ENCODE assay signal across 8 cellular contexts in the genomic region with DNA sequence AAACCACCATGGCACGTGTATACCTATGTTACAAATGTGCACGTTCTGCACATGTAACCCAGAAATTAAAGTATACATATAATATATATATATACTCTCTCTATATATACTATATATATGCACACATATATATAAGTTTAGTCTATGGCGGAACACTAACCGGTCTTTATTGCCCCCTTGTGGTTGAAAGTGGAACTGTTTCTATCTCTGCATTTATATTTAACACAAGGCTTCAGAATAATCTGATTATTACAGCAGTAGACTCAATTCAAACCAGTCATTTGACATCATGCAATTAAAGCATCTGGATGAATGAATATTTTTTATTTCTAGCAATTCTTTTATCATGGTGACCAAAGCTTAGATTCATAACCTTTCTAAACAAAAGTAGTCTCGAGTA. TPM values are rescaled to one million over a fixed set of nuclear protein-coding genes. Genes with fewer than 3 reads are reported as not detected.
A peak's percentile ranks its signal among the peaks of the same experiment; 100 is the strongest.
DNase-seq lines count a peak whose midpoint lies in the region; ATAC-seq and TF ChIP-seq lines count a peak whose summit lies in the region.

No MANE protein-coding gene starts in this region.

- peaks cover 27% of the 10 kb centered on the region for H3K27me3 Mint-ChIP-seq in mesothelial cell of epicardium (ENCODE audit: low read depth)

- no peaks in the 10 kb centered on the region for H3K4me1 Mint-ChIP-seq in mesothelial cell of epicardium

- peak; percentile 93 for TF ChIP-seq CTCF in mesothelial cell of epicardium (IDR thresholded peaks at IDR 0.05; ENCODE audit: unreplicated experiment)

- H3K9me3 Mint-ChIP-seq in mesothelial cell of epicardium = peaks cover 4% of the 10 kb centered on the region

- no peaks in the 10 kb centered on the region for H3K36me3 Mint-ChIP-seq in mesothelial cell of epicardium

- no peak overlapping the region for H3K4me3 Mint-ChIP-seq in mesothelial cell of epicardium

- ATAC-seq in HG02885 (IDR thresholded peaks at IDR 0.05; ENCODE audit: poor library complexity, unreplicated experiment) = peak; percentile 64
- no peak for ATAC-seq in HG02763 (IDR thresholded peaks at IDR 0.05; ENCODE audit: unreplicated experiment)
- ATAC-seq in GM19035 (IDR thresholded peaks at IDR 0.05; ENCODE audit: unreplicated experiment) = no peak

- no peak overlapping the region for H3K27ac Mint-ChIP-seq in mesothelial cell of epicardium

- DNase-seq in activated gamma-delta T cell treated with Interleukin-2 at 50 U/mL for 16 hours (peak; percentile 21), activated gamma-delta T cell (lab: John Stamatoyannopoulos, UW) (no peak), NCI-H748 treated with DMSO at 0.1 percent for 48 hours (lab: John Stamatoyannopoulos, UW) (peak; percentile 39), cerebellar cortex (ENCODE audit: low spot score) (peak; percentile 59), mesothelial cell of epicardium (ENCODE audit: low spot score in 2 of 2, unreplicated experiment in 2 of 2) (no peak)

RNA-seq across cellular contexts. Expression of gene RAB9B, which starts 14.6 kb away (rescaled TPM):
- 1.6 to 1.9 TPM (median 1.9 TPM) in 3 replicates for total RNA-seq in mesothelial cell of epicardium

RNA-seq across cellular contexts. Expression of gene PLP1, which starts 40.9 kb away (rescaled TPM):
- 0.11 to 0.58 TPM (median 0.33 TPM) in 3 replicates for total RNA-seq in mesothelial cell of epicardium

Comparison
In these comparisons a context has a peak if more than half of its experiments do, and no peak if none do; other contexts are left out.
1. DNase-seq: peak in activated gamma-delta T cell treated with Interleukin-2 at 50 U/mL for 16 hours (single experiment), NCI-H748 treated with DMSO at 0.1 percent for 48 hours (single experiment) and cerebellar cortex (single experiment); none in activated gamma-delta T cell (single experiment) and mesothelial cell of epicardium (0 of 2).